ENCODE assay signal across 12 cellular contexts in the genomic region with DNA sequence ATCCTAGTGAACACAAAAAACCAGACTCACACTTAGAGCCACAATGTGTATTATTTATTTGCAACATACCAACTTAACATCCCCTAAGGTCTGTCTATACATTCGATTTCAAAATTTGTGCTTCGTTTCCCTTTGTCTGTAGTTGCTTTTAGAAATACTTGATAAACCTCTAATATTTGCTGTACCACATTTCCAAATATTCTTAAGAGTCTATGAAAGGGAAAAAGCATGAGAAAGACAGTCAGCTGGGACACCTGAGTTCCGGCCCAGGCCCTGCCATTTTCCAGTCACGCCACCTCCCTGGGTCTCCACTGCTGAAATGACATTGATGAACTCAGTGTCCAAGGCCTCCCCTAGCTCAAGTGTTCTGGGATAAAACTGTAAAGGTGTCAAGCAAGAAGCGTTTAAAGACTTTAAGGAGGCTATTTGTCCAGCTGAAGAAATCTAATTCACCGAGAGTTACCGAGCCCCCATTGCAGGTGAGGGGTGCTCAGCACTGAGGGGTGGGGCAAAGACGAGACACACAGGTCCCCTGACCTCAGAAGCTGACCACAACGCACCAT. TPM values are rescaled to one million over a fixed set of nuclear protein-coding genes. Genes with fewer than 3 reads are reported as not detected.
DNase-seq lines count a peak whose midpoint lies in the region; ATAC-seq and TF ChIP-seq lines count a peak whose summit lies in the region.
"Had no signal": no experiment of that assay in that cellular context is flagged by ENCODE, and none has a peak within 500 bp of the region (broad histone marks: within the 10 kb centered on the region; RNA-seq: fewer than 3 reads in every experiment).

No MANE protein-coding gene starts in this region.

- H3K4me3 ChIP-seq in SU-DHL-6 (ENCODE audit: insufficient read depth, low read length, poor library complexity, severe bottlenecking) (peak overlapping the region; percentile 43), esophagus muscularis mucosa (no peak overlapping the region), thymus (ENCODE audit: low read length) (peak overlapping the region; percentile 4), breast epithelium (no peak overlapping the region)

- H3K27ac Mint-ChIP-seq in activated naive CD4-positive, alpha-beta T cell treated with anti-CD3 and anti-CD28 coated beads for 36 hours = peak overlapping the region; percentile 78

- peak overlapping the region; percentile 54 for H3K4me3 Mint-ChIP-seq in activated naive CD4-positive, alpha-beta T cell treated with anti-CD3 and anti-CD28 coated beads for 36 hours

- intact Hi-C loops in activated naive CD4-positive, alpha-beta T cell treated with anti-CD3 and anti-CD28 coated beads for 36 hours (cut with micrococcal nuclease) = loop anchor here (1.0 to 2.0 kb wide), 5 partner anchors 19 to 441 kb away; no protein-coding TSS in a partner anchor
- intact Hi-C loops in esophagus muscularis mucosa (cut with DNase I) = no loop called here
- intact Hi-C loops in breast epithelium (cut with DNase I; ENCODE audit: low total_unique reads) = no loop called here

- no peak for DNase-seq in activated naive CD4-positive, alpha-beta T cell treated with anti-CD3 and anti-CD28 coated beads for 36 hours
- no peak for DNase-seq in activated naive CD4-positive, alpha-beta T cell treated with Interleukin-2 at 50 U/mL for 16 hours
- DNase-seq in esophagus muscularis mucosa (ENCODE audit: extremely low spot score) (peak; percentile 3), breast epithelium (ENCODE audit: low spot score in 2 of 2) (no peak), GOT3 (lab: John Stamatoyannopoulos, UW) (no peak)
- DNase-seq: HCEC 1CT, NCI-H748 treated with DMSO at 0.1 percent for 48 hours, retina had no signal

- no peaks in the 10 kb centered on the region for H3K36me3 Mint-ChIP-seq in activated naive CD4-positive, alpha-beta T cell treated with anti-CD3 and anti-CD28 coated beads for 36 hours (ENCODE audit: low read depth)

- peaks cover 55% of the 10 kb centered on the region for H3K4me1 Mint-ChIP-seq in activated naive CD4-positive, alpha-beta T cell treated with anti-CD3 and anti-CD28 coated beads for 36 hours (ENCODE audit: low read depth)

- no peaks in the 10 kb centered on the region for H3K27me3 Mint-ChIP-seq in activated naive CD4-positive, alpha-beta T cell treated with anti-CD3 and anti-CD28 coated beads for 36 hours (ENCODE audit: low read depth)

- TF ChIP-seq EP300 in esophagus muscularis mucosa (IDR thresholded peaks at IDR 0.05) = no peak

- H3K27me3 ChIP-seq in SU-DHL-6 (ENCODE audit: low read length) (no peaks in the 10 kb centered on the region), esophagus muscularis mucosa (peaks cover 0 to 7% (median 0%) of the 10 kb centered on the region in 4 donors), thymus (ENCODE audit: control insufficient read depth, insufficient read depth) (no peaks in the 10 kb centered on the region), breast epithelium (no peaks in the 10 kb centered on the region)

- H2AFZ ChIP-seq in SU-DHL-6 (ENCODE audit: low read depth, low read length, severe bottlenecking) = no peak overlapping the region

- H3K4me1 ChIP-seq in esophagus muscularis mucosa = peaks cover 0 to 4% (median 0%) of the 10 kb centered on the region in 4 donors
- H3K4me1 ChIP-seq in thymus (ENCODE audit: control insufficient read depth, insufficient read depth, low read length) = peaks cover 60% of the 10 kb centered on the region
- no peaks in the 10 kb centered on the region for H3K4me1 ChIP-seq in breast epithelium

- 92% methylated on average over 9 of the region's 9 CpGs for WGBS in esophagus muscularis mucosa
- 73% methylated on average over 9 of the region's 9 CpGs for WGBS in thymus

- no peaks in the 10 kb centered on the region for H4K20me1 ChIP-seq in SU-DHL-6 (ENCODE audit: low read depth, low read length)

- peak overlapping the region; percentile 84 for H3K4me2 ChIP-seq in SU-DHL-6 (ENCODE audit: low read depth, low read length, poor library complexity, severe bottlenecking)

- H3F3A ChIP-seq in SU-DHL-6 (ENCODE audit: insufficient read depth) = peaks cover 53% of the 10 kb centered on the region

- ATAC-seq in HG03442 (IDR thresholded peaks at IDR 0.05; ENCODE audit: unreplicated experiment) = no peak

- H3K36me3 ChIP-seq in SU-DHL-6 (ENCODE audit: low read length) (no peaks in the 10 kb centered on the region), esophagus muscularis mucosa (peaks cover 0 to 40% (median 0%) of the 10 kb centered on the region in 4 donors), thymus (ENCODE audit: control insufficient read depth, insufficient read depth) (no peaks in the 10 kb centered on the region), breast epithelium (no peaks in the 10 kb centered on the region)

- CTCF ChIA-PET in activated naive CD4-positive, alpha-beta T cell treated with anti-CD3 and anti-CD28 coated beads for 36 hours (lab: Charles Lee) = interaction anchor here (0.8 to 2.3 kb wide), 7 partner anchors 19 to 161 kb away, joined by 3 to 23 read pairs (median 6); no protein-coding TSS in a partner anchor

- H3K9me3 ChIP-seq in SU-DHL-6 (ENCODE audit: insufficient read depth, low read length) (no peaks in the 10 kb centered on the region), esophagus muscularis mucosa (no peaks in the 10 kb centered on the region), thymus (ENCODE audit: control insufficient read depth) (no peaks in the 10 kb centered on the region), breast epithelium (no peaks in the 10 kb centered on the region)

- H3K9me2 ChIP-seq in SU-DHL-6 (replicated peaks; ENCODE audit: insufficient read depth, low read length) = no peaks in the 10 kb centered on the region

- TF ChIP-seq POLR2A in esophagus muscularis mucosa (IDR thresholded peaks at IDR 0.05; ENCODE audit: low read depth) (no peak), breast epithelium (IDR thresholded peaks at IDR 0.05) (no peak)

- no peak for TF ChIP-seq CTCF in SU-DHL-6 (IDR thresholded peaks at IDR 0.05; ENCODE audit: insufficient read depth, low read length, poor library complexity, severe bottlenecking)
- no peak for TF ChIP-seq CTCF in esophagus muscularis mucosa (IDR thresholded peaks at IDR 0.05)
- TF ChIP-seq CTCF in breast epithelium (IDR thresholded peaks at IDR 0.05) = no peak

- no peaks in the 10 kb centered on the region for H3K79me2 ChIP-seq in SU-DHL-6 (ENCODE audit: insufficient read depth, low read length)

- H3K9ac ChIP-seq in SU-DHL-6 (ENCODE audit: low read length) = peak overlapping the region; percentile 73

- no peaks in the 10 kb centered on the region for H3K9me3 Mint-ChIP-seq in activated naive CD4-positive, alpha-beta T cell treated with anti-CD3 and anti-CD28 coated beads for 36 hours

- peak overlapping the region; percentile 100 for H3K27ac ChIP-seq in SU-DHL-6 (ENCODE audit: low read depth, low read length)
- H3K27ac ChIP-seq in esophagus muscularis mucosa (replicated peaks in 1 of 4) = no peak overlapping the region
- H3K27ac ChIP-seq in thymus (ENCODE audit: low read depth) = peak overlapping the region; percentile 88
- H3K27ac ChIP-seq in breast epithelium = peak overlapping the region in 1 of 2 donors; percentile 21

RNA-seq across cellular contexts. Expression of gene LRRC2, which starts 26.6 kb away (rescaled TPM):
- not detected for total RNA-seq in activated naive CD4-positive, alpha-beta T cell treated with anti-CD3 and anti-CD28 coated beads for 36 hours
- total RNA-seq in esophagus muscularis mucosa (under 1 TPM; 0.32 to 0.83 (median 0.55) TPM), breast epithelium (10 to 100 TPM in 1 of 3 donors, 1 to 10 TPM in 2; 1.5 to 13.8 (median 2.0) TPM)
- polyA plus RNA-seq in thymus = 2.4 TPM

RNA-seq across cellular contexts. Expression of gene RTP3, which starts 41.7 kb away (rescaled TPM):
- total RNA-seq in activated naive CD4-positive, alpha-beta T cell treated with anti-CD3 and anti-CD28 coated beads for 36 hours = not detected
- not detected for total RNA-seq in esophagus muscularis mucosa
- 0.07 TPM for polyA plus RNA-seq in thymus
- not detected for total RNA-seq in breast epithelium
- total RNA-seq: left colon had no signal

Comparison
In these comparisons a context has a peak if more than half of its experiments do, and no peak if none do; other contexts are left out.
1. H3K27ac ChIP-seq: peak in SU-DHL-6 (single experiment) and thymus (single experiment); none in esophagus muscularis mucosa (0 of 4).
2. H3K4me3 ChIP-seq: peak in SU-DHL-6 (single experiment) and thymus (single experiment); none in esophagus muscularis mucosa (0 of 4) and breast epithelium (0 of 3).